In genomic region chr4:10185518-10186227, GRCh38 we compare ENCODE assay signal across 1 cellular context.
TF ChIP-seq lines count a peak whose summit lies in the region.

No MANE protein-coding gene starts in this region.

TF ChIP-seq in K562, 482 proteins besides CTCF, POLR2A, EP300 and RAD21 (continued from another document and continues in another):
- TF ChIP-seq, protein P1, sequence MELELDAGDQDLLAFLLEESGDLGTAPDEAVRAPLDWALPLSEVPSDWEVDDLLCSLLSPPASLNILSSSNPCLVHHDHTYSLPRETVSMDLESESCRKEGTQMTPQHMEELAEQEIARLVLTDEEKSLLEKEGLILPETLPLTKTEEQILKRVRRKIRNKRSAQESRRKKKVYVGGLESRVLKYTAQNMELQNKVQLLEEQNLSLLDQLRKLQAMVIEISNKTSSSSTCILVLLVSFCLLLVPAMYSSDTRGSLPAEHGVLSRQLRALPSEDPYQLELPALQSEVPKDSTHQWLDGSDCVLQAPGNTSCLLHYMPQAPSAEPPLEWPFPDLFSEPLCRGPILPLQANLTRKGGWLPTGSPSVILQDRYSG (tag; conservative IDR thresholded peaks at IDR 0.05; ENCODE audit: low read depth): peak; percentile 35; the same call in 1 of the 2 replicates
- TF ChIP-seq NR4A1 (CRISPR knock-in tag; IDR thresholded peaks at IDR 0.05) (no peak), NR4A1 (tag; IDR thresholded peaks at IDR 0.05) (peak; percentile 11; the same call in 1 of the 2 replicates), SMC3 (conservative IDR thresholded peaks at IDR 0.05; ENCODE audit: insufficient read depth, low read depth, low read length) (no peak), PCBP1 (IDR thresholded peaks at IDR 0.05; ENCODE audit: low read depth, low read length, poor library complexity, severe bottlenecking) (no peak), ESRRA (IDR thresholded peaks at IDR 0.05; ENCODE audit: borderline replicate concordance, low read depth) (peak; percentile 72; the same call in 1 of the 2 replicates), FOXK2 (conservative IDR thresholded peaks at IDR 0.05 in 1 of 2, IDR thresholded peaks at IDR 0.05 in 1 of 2; ENCODE audit: low read depth in 2 of 2) (no peak), ELF4 (CRISPR knock-in tag; IDR thresholded peaks at IDR 0.05) (peak; percentile 82; the same call in 1 of the 2 replicates), BCOR (IDR thresholded peaks at IDR 0.05) (no peak), NFIC (IDR thresholded peaks at IDR 0.05) (peak; percentile 53), RBBP5 (IDR thresholded peaks at IDR 0.05; ENCODE audit: borderline replicate concordance, insufficient read depth, low read length, poor library complexity, severe bottlenecking) (peak; percentile 27), C11orf30 (IDR thresholded peaks at IDR 0.05; ENCODE audit: low read depth) (peak; percentile 53), ZHX1 (conservative IDR thresholded peaks at IDR 0.05; ENCODE audit: low read length) (no peak), ZKSCAN8 (CRISPR knock-in tag; IDR thresholded peaks at IDR 0.05) (0 out of 2 replicates have a peak, but pooled peaks have one; percentile 26), KLF6 (CRISPR knock-in tag; IDR thresholded peaks at IDR 0.05; ENCODE audit: borderline replicate concordance) (no peak), ZNF146 (CRISPR knock-in tag; IDR thresholded peaks at IDR 0.05; ENCODE audit: unreplicated experiment) (no peak), XRCC4 (IDR thresholded peaks at IDR 0.05; ENCODE audit: extremely low read depth, insufficient read depth, insufficient read length) (no peak), RBM14 (IDR thresholded peaks at IDR 0.05; ENCODE audit: borderline replicate concordance, insufficient read depth, low read depth, low read length) (no peak), ZFX (CRISPR knock-in tag; IDR thresholded peaks at IDR 0.05) (peak; percentile 24), DDX20 (tag; IDR thresholded peaks at IDR 0.05; ENCODE audit: low read depth) (no peak; the same call in 1 of the 2 replicates), ZNF644 (tag; IDR thresholded peaks at IDR 0.05; ENCODE audit: low read depth) (peak; percentile 51; the same call in 1 of the 2 replicates), GATAD2A (IDR thresholded peaks at IDR 0.05) (no peak), MYC (IDR thresholded peaks at IDR 0.05; ENCODE audit: low read depth, low read length) (0 out of 2 replicates have a peak, but pooled peaks have one; percentile 16), MYC (CRISPR knock-in tag; IDR thresholded peaks at IDR 0.05; ENCODE audit: borderline replicate concordance, low read depth) (no peak), SREBF1 (IDR thresholded peaks at IDR 0.05; ENCODE audit: borderline replicate concordance, low read depth, low read length) (no peak), ZBTB11 (CRISPR knock-in tag; IDR thresholded peaks at IDR 0.05) (0 out of 6 replicates have a peak, but pooled peaks of 1 of the 3 experiments have one; percentile 48), POLR2AphosphoS5 (IDR thresholded peaks at IDR 0.05; ENCODE audit: control insufficient read depth, insufficient read depth, low read depth, low read length) (peak; percentile 55; the same call in 1 of the 2 replicates), ELF2 (CRISPR knock-in tag; IDR thresholded peaks at IDR 0.05) (no peak), TSC22D4 (tag; IDR thresholded peaks at IDR 0.05) (no peak), FOXM1 (IDR thresholded peaks at IDR 0.05; ENCODE audit: low read depth) (no peak), FOXM1 (CRISPR knock-in tag; IDR thresholded peaks at IDR 0.05; ENCODE audit: low read depth) (no peak), KAT2B (IDR thresholded peaks at IDR 0.05; ENCODE audit: low read depth, low read length) (no peak), KLF13 (tag; IDR thresholded peaks at IDR 0.05; ENCODE audit: borderline replicate concordance, low read depth) (peak; percentile 76), ETV5 (CRISPR knock-in tag; IDR thresholded peaks at IDR 0.05; ENCODE audit: low read depth) (peak; percentile 26), ZFP36 (IDR thresholded peaks at IDR 0.05; ENCODE audit: low read depth, low read length, partially characterized antibody) (no peak), ZNF239 (CRISPR knock-in tag; IDR thresholded peaks at IDR 0.05) (0 out of 2 replicates have a peak, but pooled peaks have one; percentile 28), RB1 (IDR thresholded peaks at IDR 0.05; ENCODE audit: low read depth) (no peak), MTA3 (IDR thresholded peaks at IDR 0.05; ENCODE audit: borderline replicate concordance) (peak; percentile 73), MAFG (tag; conservative IDR thresholded peaks at IDR 0.05) (0 out of 2 replicates have a peak, but pooled peaks have one; percentile 27), POU5F1 (IDR thresholded peaks at IDR 0.05; ENCODE audit: borderline replicate concordance, low read depth, low read length, partially characterized antibody) (no peak), THRA (IDR thresholded peaks at IDR 0.05) (0 out of 2 replicates have a peak, but pooled peaks have one; percentile 28), PHTF2 (CRISPR knock-in tag; IDR thresholded peaks at IDR 0.05) (no peak), CHCHD3 (CRISPR knock-in tag; IDR thresholded peaks at IDR 0.05) (peak; percentile 24; the same call in 1 of the 2 replicates), DMBX1 (CRISPR knock-in tag; IDR thresholded peaks at IDR 0.05; ENCODE audit: borderline replicate concordance) (peak; percentile 88), SMARCC2 (IDR thresholded peaks at IDR 0.05; ENCODE audit: low read depth) (no peak), ZBTB33 (CRISPR knock-in tag; IDR thresholded peaks at IDR 0.05) (no peak), PRPF4 (IDR thresholded peaks at IDR 0.05; ENCODE audit: insufficient read depth, low read depth, low read length, poor library complexity, severe bottlenecking) (no peak), MTA2 (IDR thresholded peaks at IDR 0.05; ENCODE audit: low read depth) (peak; percentile 33; the same call in 1 of the 2 replicates), RFX7 (CRISPR knock-in tag; IDR thresholded peaks at IDR 0.05) (0 out of 2 replicates have a peak, but pooled peaks have one; percentile 1), L3MBTL2 (IDR thresholded peaks at IDR 0.05) (peak; percentile 45; the same call in 1 of the 2 replicates), MEIS2 (IDR thresholded peaks at IDR 0.05; ENCODE audit: partially characterized antibody) (peak; percentile 96), HDAC3 (IDR thresholded peaks at IDR 0.05; ENCODE audit: borderline replicate concordance, partially characterized antibody) (peak; percentile 83), GATAD2B (IDR thresholded peaks at IDR 0.05; ENCODE audit: borderline replicate concordance) (peak; percentile 84), KDM4B (IDR thresholded peaks at IDR 0.05; ENCODE audit: borderline replicate concordance in 2 of 2, low read depth in 1 of 2) (0 out of 4 replicates have a peak, but pooled peaks of 1 of the 2 experiments have one; percentile 11), NUFIP1 (IDR thresholded peaks at IDR 0.05; ENCODE audit: partially characterized antibody) (no peak), PTRF (tag; IDR thresholded peaks at IDR 0.05) (peak; percentile 52; the same call in 1 of the 2 replicates), FOSL1 (tag; conservative IDR thresholded peaks at IDR 0.05) (peak; percentile 96), ZNF174 (CRISPR knock-in tag; IDR thresholded peaks at IDR 0.05) (no peak), HDAC2 (IDR thresholded peaks at IDR 0.05) (peak; percentile 64)
- TF ChIP-seq, protein P2, sequence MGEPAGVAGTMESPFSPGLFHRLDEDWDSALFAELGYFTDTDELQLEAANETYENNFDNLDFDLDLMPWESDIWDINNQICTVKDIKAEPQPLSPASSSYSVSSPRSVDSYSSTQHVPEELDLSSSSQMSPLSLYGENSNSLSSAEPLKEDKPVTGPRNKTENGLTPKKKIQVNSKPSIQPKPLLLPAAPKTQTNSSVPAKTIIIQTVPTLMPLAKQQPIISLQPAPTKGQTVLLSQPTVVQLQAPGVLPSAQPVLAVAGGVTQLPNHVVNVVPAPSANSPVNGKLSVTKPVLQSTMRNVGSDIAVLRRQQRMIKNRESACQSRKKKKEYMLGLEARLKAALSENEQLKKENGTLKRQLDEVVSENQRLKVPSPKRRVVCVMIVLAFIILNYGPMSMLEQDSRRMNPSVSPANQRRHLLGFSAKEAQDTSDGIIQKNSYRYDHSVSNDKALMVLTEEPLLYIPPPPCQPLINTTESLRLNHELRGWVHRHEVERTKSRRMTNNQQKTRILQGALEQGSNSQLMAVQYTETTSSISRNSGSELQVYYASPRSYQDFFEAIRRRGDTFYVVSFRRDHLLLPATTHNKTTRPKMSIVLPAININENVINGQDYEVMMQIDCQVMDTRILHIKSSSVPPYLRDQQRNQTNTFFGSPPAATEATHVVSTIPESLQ (CRISPR knock-in tag; IDR thresholded peaks at IDR 0.05): no peak
- TF ChIP-seq, protein P3, sequence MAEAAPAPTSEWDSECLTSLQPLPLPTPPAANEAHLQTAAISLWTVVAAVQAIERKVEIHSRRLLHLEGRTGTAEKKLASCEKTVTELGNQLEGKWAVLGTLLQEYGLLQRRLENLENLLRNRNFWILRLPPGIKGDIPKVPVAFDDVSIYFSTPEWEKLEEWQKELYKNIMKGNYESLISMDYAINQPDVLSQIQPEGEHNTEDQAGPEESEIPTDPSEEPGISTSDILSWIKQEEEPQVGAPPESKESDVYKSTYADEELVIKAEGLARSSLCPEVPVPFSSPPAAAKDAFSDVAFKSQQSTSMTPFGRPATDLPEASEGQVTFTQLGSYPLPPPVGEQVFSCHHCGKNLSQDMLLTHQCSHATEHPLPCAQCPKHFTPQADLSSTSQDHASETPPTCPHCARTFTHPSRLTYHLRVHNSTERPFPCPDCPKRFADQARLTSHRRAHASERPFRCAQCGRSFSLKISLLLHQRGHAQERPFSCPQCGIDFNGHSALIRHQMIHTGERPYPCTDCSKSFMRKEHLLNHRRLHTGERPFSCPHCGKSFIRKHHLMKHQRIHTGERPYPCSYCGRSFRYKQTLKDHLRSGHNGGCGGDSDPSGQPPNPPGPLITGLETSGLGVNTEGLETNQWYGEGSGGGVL (CRISPR knock-in tag; IDR thresholded peaks at IDR 0.05): no peak
